11 cellular contexts compared by ENCODE assay signal in the genomic region with DNA sequence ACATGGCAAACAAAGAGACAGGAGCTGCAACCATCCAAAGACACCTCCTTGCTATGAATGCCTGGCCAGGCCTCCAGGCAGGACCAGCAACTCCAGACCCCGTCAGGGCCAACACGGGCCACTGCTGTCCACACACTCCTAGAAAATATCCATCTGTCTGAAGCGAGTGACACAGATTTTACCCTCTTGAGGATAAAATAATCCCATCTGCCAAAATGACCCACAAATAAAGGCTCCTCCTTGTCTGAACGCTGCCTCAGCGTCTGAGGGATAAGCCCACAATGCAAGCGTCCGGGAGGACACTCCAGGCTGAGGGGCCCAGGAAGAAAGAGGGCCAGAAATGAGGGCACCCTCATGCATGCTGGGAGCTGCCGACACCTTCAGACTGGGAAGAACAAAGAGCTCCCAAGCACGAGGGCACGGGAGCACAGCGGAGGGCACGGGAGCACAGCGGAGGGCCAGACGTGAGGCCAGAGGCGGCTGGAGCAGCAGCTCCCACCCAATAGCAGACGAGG.
DNase-seq lines count a peak whose midpoint lies in the region; ATAC-seq and TF ChIP-seq lines count a peak whose summit lies in the region.
"Had no signal": no experiment of that assay in that cellular context is flagged by ENCODE, and none has a peak within 500 bp of the region (broad histone marks: within the 10 kb centered on the region; RNA-seq: fewer than 3 reads in every experiment).

No MANE protein-coding gene starts in this region.

- H3K9ac ChIP-seq in HUES6 (ENCODE audit: low read length) = no peak overlapping the region

- H3K4me3 Mint-ChIP-seq in nephron = peak overlapping the region in 2 of 3 experiments; percentile 32 to 34
- H3K4me3 Mint-ChIP-seq: activated T-cell treated with anti-CD3 and anti-CD28 coated beads, Interleukin-2, amount 50 U/mL, for 4 hours had no signal

- peak; percentile 45 for DNase-seq in AG20443 (ENCODE audit: low spot score)
- peak in 2 of 10 donors; percentile 21 to 39 for DNase-seq in dorsolateral prefrontal cortex
- DNase-seq in stimulated activated CD4-positive, alpha-beta T cell treated with anti-CD3 and anti-CD28 coated beads, Interleukin-2, amount 100 ng/mL, for 48 hours = no peak
- DNase-seq in NCI-H1436 (lab: John Stamatoyannopoulos, UW) = no peak
- DNase-seq: activated T-cell treated with anti-CD3 and anti-CD28 coated beads, Interleukin-2, amount 50 U/mL, for 4 hours; dermis blood vessel endothelial cell; NCI-H2081 treated with DMSO at 0.1 percent for 48 hours had no signal

- intact Hi-C loops in dorsolateral prefrontal cortex (cut with DNase I) = no loop called here

- peak overlapping the region; percentile 47 to 70 (median 59) for H3K27ac Mint-ChIP-seq in nephron

- H3K4me1 Mint-ChIP-seq in nephron = peaks cover 60% of the 10 kb centered on the region

- no peaks in the 10 kb centered on the region for H3K9me3 ChIP-seq in HUES6 (ENCODE audit: control insufficient read depth, insufficient read depth, low read depth, low read length)

- H3K4me1 ChIP-seq in HUES6 (ENCODE audit: control insufficient read depth, insufficient read depth, low read length) = peaks cover 46% of the 10 kb centered on the region

- H3K27ac ChIP-seq in HUES6 (ENCODE audit: low read depth, low read length) = 0 out of 2 replicates have a peak overlapping the region, but pooled peaks have one; percentile 29
- H3K27ac ChIP-seq in dorsolateral prefrontal cortex = peak overlapping the region in 38 of 59 donors; percentile 0 to 67 (median 40)

- H3K9me3 Mint-ChIP-seq in nephron = no peaks in the 10 kb centered on the region
- H3K9me3 Mint-ChIP-seq: activated T-cell treated with anti-CD3 and anti-CD28 coated beads, Interleukin-2, amount 50 U/mL, for 4 hours had no signal

- H3K36me3 ChIP-seq in HUES6 (ENCODE audit: control insufficient read depth, insufficient read depth, low read length) = no peaks in the 10 kb centered on the region

- no peaks in the 10 kb centered on the region for H3K36me3 Mint-ChIP-seq in nephron (ENCODE audit: low read depth)

- H3K27me3 ChIP-seq in HUES6 (ENCODE audit: control insufficient read depth, insufficient read depth, low read length) = no peaks in the 10 kb centered on the region
- H3K27me3 ChIP-seq in dorsolateral prefrontal cortex = no peaks in the 10 kb centered on the region

- TF ChIP-seq CTCF in dorsolateral prefrontal cortex (IDR thresholded peaks at IDR 0.05 in 54 of 56, conservative IDR thresholded peaks at IDR 0.05 in 2 of 56; ENCODE audit: low read depth in 1 of 56, partially characterized antibody in 56 of 56) (no peak), nephron (IDR thresholded peaks at IDR 0.05; ENCODE audit: unreplicated experiment in 3 of 3) (no peak)

- H3K4me3 ChIP-seq in HUES6 (ENCODE audit: low read depth, low read length) = no peak overlapping the region
- H3K4me3 ChIP-seq in dorsolateral prefrontal cortex = peak overlapping the region in 5 of 59 donors; percentile 9 to 26 (median 15)

- H3K27me3 Mint-ChIP-seq in nephron (ENCODE audit: low read depth) = no peaks in the 10 kb centered on the region

- ATAC-seq in HG02763 (IDR thresholded peaks at IDR 0.05; ENCODE audit: unreplicated experiment) (no peak), GM19324 (IDR thresholded peaks at IDR 0.05; ENCODE audit: low FRiP score, unreplicated experiment) (no peak)
- ATAC-seq: activated T-cell treated with anti-CD3 and anti-CD28 coated beads, Interleukin-2, amount 50 U/mL, for 4 hours had no signal
